Comparison of ENCODE assay signal across 11 cellular contexts in genomic region chr6:36650848-36651247, GRCh38. TPM values are rescaled to one million over a fixed set of nuclear protein-coding genes. Genes with fewer than 3 reads are reported as not detected.
DNase-seq lines count a peak whose midpoint lies in the region; ATAC-seq and TF ChIP-seq lines count a peak whose summit lies in the region.
"Had no signal": no experiment of that assay in that cellular context is flagged by ENCODE, and none has a peak within 500 bp of the region (broad histone marks: within the 10 kb centered on the region; RNA-seq: fewer than 3 reads in every experiment).

No MANE protein-coding gene starts in this region.

- peak; percentile 83 for ATAC-seq in HG02610 (IDR thresholded peaks at IDR 0.05; ENCODE audit: unreplicated experiment)
- ATAC-seq in left colon = peak; percentile 64
- no peak for ATAC-seq in HG03139 (IDR thresholded peaks at IDR 0.05; ENCODE audit: unreplicated experiment)
- ATAC-seq in natural killer cell = no peak
- ATAC-seq in stimulated activated effector memory CD8-positive, alpha-beta T cell treated with anti-CD3 and anti-CD28 coated beads, Interleukin-12 subunit alpha, Interleukin-12 subunit beta, amount 100 ng/mL, for 72 hours = no peak

- no peak overlapping the region for H3K4me3 Mint-ChIP-seq in natural killer cell
- no peak overlapping the region for H3K4me3 Mint-ChIP-seq in stimulated activated effector memory CD8-positive, alpha-beta T cell treated with anti-CD3 and anti-CD28 coated beads, Interleukin-12 subunit alpha, Interleukin-12 subunit beta, amount 100 ng/mL, for 72 hours
- H3K4me3 Mint-ChIP-seq: activated naive CD4-positive, alpha-beta T cell treated with anti-CD3 and anti-CD28 coated beads for 36 hours had no signal

- intact Hi-C loops in left colon (cut with DNase I, micrococcal nuclease) = no loop called here
- intact Hi-C loops in natural killer cell (cut with micrococcal nuclease) = no loop called here

- peak; percentile 77 for DNase-seq in GM12865 (ENCODE audit: low read depth)
- DNase-seq in NOMO-1 treated with DMSO at 0.1 percent for 48 hours (lab: John Stamatoyannopoulos, UW; ENCODE audit: unreplicated experiment) = peak; percentile 95
- DNase-seq in left colon = peak; percentile 50 to 54
- DNase-seq in H4 (ENCODE audit: low spot score) = no peak
- no peak for DNase-seq in natural killer cell
- no peak for DNase-seq in stimulated activated effector memory CD8-positive, alpha-beta T cell treated with anti-CD3 and anti-CD28 coated beads, Interleukin-12 subunit alpha, Interleukin-12 subunit beta, amount 100 ng/mL, for 72 hours (ENCODE audit: low spot score in 2 of 2)
- DNase-seq: activated naive CD4-positive, alpha-beta T cell treated with anti-CD3 and anti-CD28 coated beads for 36 hours; NCI-H345 had no signal

- TF ChIP-seq CTCF in GM12865 (IDR thresholded peaks at IDR 0.05; ENCODE audit: insufficient read depth, low read depth, low read length, missing control alignments) (no peak), natural killer cell (IDR thresholded peaks at IDR 0.05) (no peak)

- no peaks in the 10 kb centered on the region for H3K9me3 Mint-ChIP-seq in natural killer cell
- H3K9me3 Mint-ChIP-seq in stimulated activated effector memory CD8-positive, alpha-beta T cell treated with anti-CD3 and anti-CD28 coated beads, Interleukin-12 subunit alpha, Interleukin-12 subunit beta, amount 100 ng/mL, for 72 hours = no peaks in the 10 kb centered on the region
- H3K9me3 Mint-ChIP-seq: activated naive CD4-positive, alpha-beta T cell treated with anti-CD3 and anti-CD28 coated beads for 36 hours had no signal

- H3K27me3 Mint-ChIP-seq in natural killer cell (ENCODE audit: low read depth in 2 of 2) = peaks cover 13 to 22% of the 10 kb centered on the region in 2 donors

- no peaks in the 10 kb centered on the region for H3K36me3 Mint-ChIP-seq in natural killer cell
- no peaks in the 10 kb centered on the region for H3K36me3 Mint-ChIP-seq in stimulated activated effector memory CD8-positive, alpha-beta T cell treated with anti-CD3 and anti-CD28 coated beads, Interleukin-12 subunit alpha, Interleukin-12 subunit beta, amount 100 ng/mL, for 72 hours

- no peaks in the 10 kb centered on the region for H3K4me1 Mint-ChIP-seq in natural killer cell
- H3K4me1 Mint-ChIP-seq in stimulated activated effector memory CD8-positive, alpha-beta T cell treated with anti-CD3 and anti-CD28 coated beads, Interleukin-12 subunit alpha, Interleukin-12 subunit beta, amount 100 ng/mL, for 72 hours = no peaks in the 10 kb centered on the region

- H3K27ac Mint-ChIP-seq in natural killer cell = no peak overlapping the region
- H3K27ac Mint-ChIP-seq in stimulated activated effector memory CD8-positive, alpha-beta T cell treated with anti-CD3 and anti-CD28 coated beads, Interleukin-12 subunit alpha, Interleukin-12 subunit beta, amount 100 ng/mL, for 72 hours = no peak overlapping the region
- H3K27ac Mint-ChIP-seq: activated naive CD4-positive, alpha-beta T cell treated with anti-CD3 and anti-CD28 coated beads for 36 hours had no signal

- no peak overlapping the region for H3K4me3 ChIP-seq in GM12865 (ENCODE audit: low read depth, low read length)

RNA-seq across cellular contexts. Expression of gene CDKN1A, which starts 27.7 kb away (rescaled TPM):
- total RNA-seq in left colon = 100 to 1,000 TPM; 264 to 383 TPM
- 119 and 142 TPM in 2 replicates for total RNA-seq in H4 (2014; rRNA removed; shearing (Covaris generic))
- 10 to 100 TPM; 19.1 to 40.7 (median 25.4) TPM for total RNA-seq in natural killer cell

RNA-seq across cellular contexts. Expression of gene RAB44, which starts 46.8 kb away (rescaled TPM):
- total RNA-seq in left colon = under 1 TPM; 0.09 to 0.42 TPM
- total RNA-seq in H4 (2014; rRNA removed; shearing (Covaris generic)) = not detected in 2 replicates
- total RNA-seq in natural killer cell = 10 to 100 TPM in 1 of 3 donors, under 1 TPM in 2; 0.09 to 12.9 (median 0.70) TPM
- total RNA-seq: Caco-2 had no signal

RNA-seq across cellular contexts. Expression of gene SRSF3, which starts 56.7 kb away (rescaled TPM):
- total RNA-seq in left colon (100 to 1,000 TPM; 178 to 242 TPM), natural killer cell (100 to 1,000 TPM; 445 to 526 (median 447) TPM)
- 409 and 635 TPM in 2 replicates for total RNA-seq in H4 (2014; rRNA removed; shearing (Covaris generic))

Comparison
In these comparisons a context has a peak if more than half of its experiments do, and no peak if none do; other contexts are left out.
1. DNase-seq: peak in GM12865 (single experiment), NOMO-1 treated with DMSO at 0.1 percent for 48 hours (single experiment) and left colon (2 of 2); none in H4 (single experiment), natural killer cell (single experiment) and stimulated activated effector memory CD8-positive, alpha-beta T cell treated with anti-CD3 and anti-CD28 coated beads, Interleukin-12 subunit alpha, Interleukin-12 subunit beta, amount 100 ng/mL, for 72 hours (0 of 2).
2. ATAC-seq: peak in HG02610 (single experiment) and left colon (single experiment); none in HG03139 (single experiment), natural killer cell (0 of 3) and stimulated activated effector memory CD8-positive, alpha-beta T cell treated with anti-CD3 and anti-CD28 coated beads, Interleukin-12 subunit alpha, Interleukin-12 subunit beta, amount 100 ng/mL, for 72 hours (single experiment).